8 cellular contexts compared by ENCODE assay signal in genomic region chr4:81215219-81215892, GRCh38. TPM values are rescaled to one million over a fixed set of nuclear protein-coding genes. Genes with fewer than 3 reads are reported as not detected.
DNase-seq lines count a peak whose midpoint lies in the region; ATAC-seq and TF ChIP-seq lines count a peak whose summit lies in the region.

PRKG2 (minus strand) TSS chr4:81215222; CDS start chr4:81205047, 10,175 bp downstream.

- ATAC-seq in GM19397 (IDR thresholded peaks at IDR 0.05; ENCODE audit: unreplicated experiment) = no peak
- no peak for ATAC-seq in GM21825 (IDR thresholded peaks at IDR 0.05; ENCODE audit: unreplicated experiment)

- DNase-seq in BJ (ENCODE audit: low read depth) = no peak
- DNase-seq in NCI-H82 treated with DMSO at 0.1 percent for 48 hours (lab: John Stamatoyannopoulos, UW; ENCODE audit: unreplicated experiment) = peak; percentile 41
- no peak for DNase-seq in epithelial cell of esophagus (ENCODE audit: low read depth)
- no peak for DNase-seq in COR-L47 (lab: John Stamatoyannopoulos, UW)
- DNase-seq in thyroid gland = no peak

- H3K4me3 ChIP-seq in BJ (ENCODE audit: low read depth, low read length) (peak within 1 kb of the TSS; percentile 52), epithelial cell of esophagus (ENCODE audit: low read length) (peak within 1 kb of the TSS; percentile 34), neuron (ENCODE audit: low read length) (peak within 1 kb of the TSS; percentile 3), thyroid gland (replicated peaks in 1 of 3) (peak within 1 kb of the TSS in 1 of 3 donors; percentile 17)

- no peaks in the 10 kb centered on the region for H3K36me3 ChIP-seq in BJ (ENCODE audit: control insufficient read depth, insufficient read depth, low read length)
- H3K36me3 ChIP-seq in neuron (ENCODE audit: insufficient read depth, low read length) = no peaks in the 10 kb centered on the region
- no peaks in the 10 kb centered on the region for H3K36me3 ChIP-seq in thyroid gland

- H3K4me1 ChIP-seq in neuron (ENCODE audit: insufficient read depth, low read length) (no peaks in the 10 kb centered on the region), thyroid gland (peaks cover 0 to 8% of the 10 kb centered on the region in 2 donors)

- H3K9me3 ChIP-seq in neuron (ENCODE audit: low read length) (no peaks in the 10 kb centered on the region), thyroid gland (no peaks in the 10 kb centered on the region)

- intact Hi-C loops in thyroid gland (cut with DNase I) = no loop called here

- peak within 1 kb of the TSS; percentile 66 for H2AFZ ChIP-seq in neuron (ENCODE audit: low read depth, low read length)

- TF ChIP-seq POLR2A in thyroid gland (IDR thresholded peaks at IDR 0.05) = no peak

- H3K27me3 ChIP-seq in BJ (ENCODE audit: control insufficient read depth, insufficient read depth, low read length) (peaks cover 21% of the 10 kb centered on the region), neuron (ENCODE audit: insufficient read depth, low read length) (peaks cover 53% of the 10 kb centered on the region), thyroid gland (no peaks in the 10 kb centered on the region)

- TF ChIP-seq CTCF in BJ (IDR thresholded peaks at IDR 0.05; ENCODE audit: insufficient read depth, low read depth, low read length) (no peak), epithelial cell of esophagus (IDR thresholded peaks at IDR 0.05; ENCODE audit: insufficient read depth, low read depth, low read length, missing control alignments) (no peak), thyroid gland (IDR thresholded peaks at IDR 0.05) (no peak)

- CTCF ChIA-PET in BJ (lab: Yijun Ruan, JAX) = interaction anchor here (0.6 to 2.3 kb wide), 4 partner anchors 136 to 1058 kb away, joined by 3 to 10 read pairs (median 4); no protein-coding TSS in a partner anchor

- WGBS in thyroid gland, 2 donors = 2 to 4% methylated on average over 25 to 28 of the region's 29 CpGs

- H3K27ac ChIP-seq in thyroid gland = no peak within 1 kb of the TSS

- POLR2A ChIA-PET in BJ (lab: Charles Lee) = interaction anchor here (0.6 kb wide), 1 partner anchor 100 kb away, joined by 3 read pairs; no protein-coding TSS in a partner anchor

RNA-seq across cellular contexts. Expression of gene PRKG2, which starts in this region (rescaled TPM):
- polyA plus RNA-seq in BJ (2011; rRNA removed) = 0.16 and 0.47 TPM in 2 replicates
- 0.41 and 0.47 TPM in 2 replicates for polyA minus RNA-seq in BJ (2011; rRNA and poly(A)+ RNA removed)
- total RNA-seq in thyroid gland = 1 to 10 TPM in 1 of 4 donors, under 1 TPM in 2, not detected in 1; 0.21 to 1.2 (median 0.54) TPM
